Comparison of ENCODE assay signal across 21 cellular contexts in the genomic region with DNA sequence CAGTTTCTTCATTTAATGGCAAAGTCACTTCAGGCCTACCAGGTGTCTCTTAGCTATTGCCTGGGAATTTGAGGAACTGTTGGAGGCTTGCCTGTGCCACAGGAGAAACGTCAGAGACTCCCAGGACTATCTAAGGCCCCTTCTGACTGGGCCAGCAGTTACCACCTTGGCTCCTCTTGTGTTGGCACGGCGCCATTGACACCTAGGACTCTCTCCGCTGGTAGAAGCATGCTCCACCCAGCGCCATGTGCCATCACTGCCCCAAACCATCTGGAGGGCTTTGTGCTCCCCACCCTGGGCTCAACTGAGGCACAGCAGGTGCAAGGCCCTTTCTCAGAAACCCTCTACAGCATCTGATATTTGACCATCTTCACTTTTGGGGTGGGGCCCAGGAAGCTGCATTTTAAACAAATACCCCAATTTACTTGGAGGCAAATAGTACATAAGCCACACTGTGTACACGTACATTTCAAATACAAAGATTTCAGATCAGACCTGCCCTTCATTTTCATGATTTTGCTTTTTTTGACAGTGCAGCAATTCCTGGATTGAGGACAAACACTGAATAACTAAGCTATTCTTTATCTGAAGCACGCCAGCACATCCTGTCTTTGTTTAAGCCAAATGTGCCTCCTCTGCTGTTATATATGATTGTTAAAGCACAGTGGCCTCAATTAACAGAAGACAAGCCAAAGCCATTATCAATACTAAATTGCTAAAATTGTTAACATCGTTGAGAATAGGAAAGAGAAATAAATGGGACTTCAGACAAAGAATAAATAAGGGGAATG. TPM values are rescaled to one million over a fixed set of nuclear protein-coding genes. Genes with fewer than 3 reads are reported as not detected.
DNase-seq lines count a peak whose midpoint lies in the region; ATAC-seq, FAIRE-seq and TF ChIP-seq lines count a peak whose summit lies in the region.
"Had no signal": no experiment of that assay in that cellular context is flagged by ENCODE, and none has a peak within 500 bp of the region (broad histone marks: within the 10 kb centered on the region; RNA-seq: fewer than 3 reads in every experiment).

No MANE protein-coding gene starts in this region.

- H3K4me1 ChIP-seq in endothelial cell of umbilical vein (ENCODE audit: control insufficient read depth, extremely low read depth, insufficient read depth, low read length) = no peaks in the 10 kb centered on the region
- H3K4me1 ChIP-seq: A549, Caco-2 had no signal

- ATAC-seq in left lobe of liver = no peak
- ATAC-seq: A549, GM23338 had no signal

- H3K27ac ChIP-seq in endothelial cell of umbilical vein (ENCODE audit: insufficient read depth, low read depth, low read length) = no peak overlapping the region
- H3K27ac ChIP-seq: 22Rv1, A549, C4-2B had no signal

- no peak overlapping the region for H2AFZ ChIP-seq in endothelial cell of umbilical vein (ENCODE audit: low read depth, low read length)
- H2AFZ ChIP-seq: GM23338 had no signal

- POLR2A ChIA-PET in endothelial cell of umbilical vein (lab: Charles Lee) = no interaction called here

- no peaks in the 10 kb centered on the region for H4K20me1 ChIP-seq in endothelial cell of umbilical vein (replicated peaks; ENCODE audit: control insufficient read depth, extremely low read depth, insufficient read depth, low read length)

- dilution Hi-C loops in endothelial cell of umbilical vein (cut with MboI; ENCODE audit: extremely low pct_ligation_motif_present, low sequenced_read_pairs) = no loop called here

- H3K9me1 ChIP-seq in endothelial cell of umbilical vein (replicated peaks; ENCODE audit: control insufficient read depth, extremely low read depth, insufficient read depth, low read length) = no peaks in the 10 kb centered on the region

- no peak for TF ChIP-seq CTCF in endothelial cell of umbilical vein (IDR thresholded peaks at IDR 0.05; ENCODE audit: extremely low read depth in 1 of 2, insufficient read depth in 1 of 2, low read depth in 1 of 2, low read length in 2 of 2)

- H3K9ac ChIP-seq in endothelial cell of umbilical vein (replicated peaks; ENCODE audit: extremely low read depth, insufficient read depth, low read length) = no peak overlapping the region

- FAIRE-seq in endothelial cell of umbilical vein (lab: Jason Lieb, UNC) = no peak
- FAIRE-seq: A549, D721Med, H54 had no signal

- no peaks in the 10 kb centered on the region for H3K9me3 ChIP-seq in endothelial cell of umbilical vein (replicated peaks; ENCODE audit: control insufficient read depth, insufficient read depth, low read length)
- H3K9me3 ChIP-seq: A549, Caco-2 had no signal

- DNase-seq in NCI-H2081 (lab: John Stamatoyannopoulos, UW) (peak; percentile 8 to 17), NCI-H2081 treated with DMSO at 0.1 percent for 48 hours (lab: John Stamatoyannopoulos, UW) (no peak), NCI-H69 (lab: John Stamatoyannopoulos, UW) (peak; percentile 31), endothelial cell of umbilical vein (ENCODE audit: low read depth, low spot score) (peak; percentile 60), DMS 273 (lab: John Stamatoyannopoulos, UW; ENCODE audit: unreplicated experiment) (no peak), left lobe of liver (ENCODE audit: low spot score) (no peak)
- no peak for DNase-seq in stimulated activated CD4-positive, alpha-beta T cell treated with anti-CD3 and anti-CD28 coated beads, Interleukin-1b, Interleukin-23, amount 100 ng/mL, for 48 hours
- DNase-seq: AML-193; Caco-2; CD4-positive, alpha-beta T cell; DMS153; DMS79; GF-D8; HCEC 1CT; HFFc6 had no signal

- no peaks in the 10 kb centered on the region for H3K79me2 ChIP-seq in endothelial cell of umbilical vein (ENCODE audit: control insufficient read depth, insufficient read depth, low read length)

- BruUV-seq in endothelial cell of umbilical vein (replicated peaks; lab: Mats Ljungman, UMichigan) = no TSS peak

- H3K36me3 ChIP-seq in endothelial cell of umbilical vein (ENCODE audit: control insufficient read depth in 2 of 2, extremely low read depth in 1 of 2, insufficient read depth in 2 of 2, low read length in 2 of 2) = no peaks in the 10 kb centered on the region

- CTCF ChIA-PET in endothelial cell of umbilical vein (lab: Charles Lee) = interaction anchor here (0.8 to 1.3 kb wide), 3 partner anchors 19 to 395 kb away, joined by 3 to 6 read pairs (median 4); no protein-coding TSS in a partner anchor

- H3K4me2 ChIP-seq in endothelial cell of umbilical vein (ENCODE audit: insufficient read depth, low read length) = no peak overlapping the region
- H3K4me2 ChIP-seq: A549, GM23338 had no signal

- no peaks in the 10 kb centered on the region for H3K27me3 ChIP-seq in endothelial cell of umbilical vein (ENCODE audit: control insufficient read depth in 2 of 2, insufficient read depth in 2 of 2, low read length in 2 of 2)

- H3K4me3 ChIP-seq in endothelial cell of umbilical vein (replicated peaks in 1 of 3; ENCODE audit: insufficient read depth in 1 of 3, low read depth in 1 of 3, low read length in 3 of 3) = no peak overlapping the region
- H3K4me3 ChIP-seq: A549, GM23338 had no signal

- TF ChIP-seq POLR2A in endothelial cell of umbilical vein (IDR thresholded peaks at IDR 0.05; ENCODE audit: low read depth, low read length) = no peak

- intact Hi-C loops in endothelial cell of umbilical vein (cut with micrococcal nuclease) = no loop called here

TF ChIP-seq in endothelial cell of umbilical vein, 7 proteins besides CTCF, POLR2A, EP300 and RAD21:
- TF ChIP-seq, protein P1, sequence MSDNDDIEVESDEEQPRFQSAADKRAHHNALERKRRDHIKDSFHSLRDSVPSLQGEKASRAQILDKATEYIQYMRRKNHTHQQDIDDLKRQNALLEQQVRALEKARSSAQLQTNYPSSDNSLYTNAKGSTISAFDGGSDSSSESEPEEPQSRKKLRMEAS (IDR thresholded peaks at IDR 0.05; ENCODE audit: insufficient read depth, insufficient read length) = no peak
- no peak for TF ChIP-seq GATA2 (IDR thresholded peaks at IDR 0.05; ENCODE audit: insufficient read depth, insufficient read length, low read depth, low read length)
TF ChIP-seq in endothelial cell of umbilical vein: peak in this region for 0.

RNA-seq across cellular contexts. Expression of a gene that starts 59.9 kb away (rescaled TPM):
- total RNA-seq in endothelial cell of umbilical vein = 46.7 TPM in 2 replicates
- polyA plus RNA-seq in endothelial cell of umbilical vein = 7.8 and 11.5 TPM in 2 replicates
- polyA plus RNA-seq in endothelial cell of umbilical vein (2011; cell fraction: cytosol; rRNA removed) = 14.4 and 15.5 TPM in 2 replicates
- polyA plus RNA-seq in endothelial cell of umbilical vein (2011; cell fraction: nucleus; rRNA removed) = 69.9 and 78.8 TPM in 2 replicates
- polyA plus RNA-seq in endothelial cell of umbilical vein (2012) = 33.5 and 36.7 TPM in 2 replicates
- polyA minus RNA-seq in endothelial cell of umbilical vein = 32.1 and 34.0 TPM in 2 replicates
- 17.9 TPM for polyA minus RNA-seq in endothelial cell of umbilical vein (2011; cell fraction: cytosol; rRNA and poly(A)+ RNA removed)
- 82.6 and 131 TPM in 2 replicates for polyA minus RNA-seq in endothelial cell of umbilical vein (2011; cell fraction: nucleus; rRNA and poly(A)+ RNA removed)
- total RNA-seq in left lobe of liver = 20.3 TPM

Comparison
In these comparisons a context has a peak if more than half of its experiments do, and no peak if none do; other contexts are left out.
1. DNase-seq: peak in NCI-H2081 (2 of 2), NCI-H69 (single experiment) and endothelial cell of umbilical vein (single experiment); none in NCI-H2081 treated with DMSO at 0.1 percent for 48 hours (single experiment), stimulated activated CD4-positive, alpha-beta T cell treated with anti-CD3 and anti-CD28 coated beads, Interleukin-1b, Interleukin-23, amount 100 ng/mL, for 48 hours (single experiment), DMS 273 (single experiment) and left lobe of liver (single experiment).